28 cellular contexts compared by ENCODE assay signal in genomic region chr13:24678151-24678550, GRCh38. TPM values are rescaled to one million over a fixed set of nuclear protein-coding genes. Genes with fewer than 3 reads are reported as not detected.
"Had no signal": no experiment of that assay in that cellular context is flagged by ENCODE, and none has a peak within 500 bp of the region (broad histone marks: within the 10 kb centered on the region; RNA-seq: fewer than 3 reads in every experiment).

No MANE protein-coding gene starts in this region.

- H3K4me3 Mint-ChIP-seq: activated B cell treated with CpG ODN at 0.5 μM for 24 hours; activated CD4-positive, alpha-beta T cell treated with anti-CD3 and anti-CD28 coated beads for 36 hours; activated T-cell treated with anti-CD3 and anti-CD28 coated beads, Interleukin-2, amount 50 U/mL, for 24 hours; activated T-helper 17 cell treated with anti-CD3 and anti-CD28 coated beads, Interleukin-2, amount 50 U/mL, for 72 hours; naive thymus-derived CD4-positive, alpha-beta T cell; neural progenitor cell; stimulated activated memory B cell treated with anti-CD40 and anti-IgM and Interleukin-4, amounts not matched to agents 10 μg/mL and 1 μg/mL and 100 μg/mL, for 72 hours had no signal

- H2AFZ ChIP-seq: neural progenitor cell had no signal

- H3K9me3 Mint-ChIP-seq: activated B cell treated with CpG ODN at 0.5 μM for 24 hours; activated naive CD4-positive, alpha-beta T cell treated with anti-CD3 and anti-CD28 coated beads, Interleukin-2, amount 50 U/mL, for 72 hours; activated T-cell treated with anti-CD3 and anti-CD28 coated beads, Interleukin-2, amount 50 U/mL, for 24 hours; activated T-helper 17 cell treated with anti-CD3 and anti-CD28 coated beads, Interleukin-2, amount 50 U/mL, for 72 hours; neural progenitor cell had no signal

- H3K36me3 Mint-ChIP-seq: activated naive CD4-positive, alpha-beta T cell treated with anti-CD3 and anti-CD28 coated beads, Interleukin-2, amount 50 U/mL, for 72 hours; naive thymus-derived CD4-positive, alpha-beta T cell; neural progenitor cell; stimulated activated memory B cell treated with anti-CD40 and anti-IgM and Interleukin-4, amounts not matched to agents 10 μg/mL and 1 μg/mL and 100 μg/mL, for 72 hours had no signal

- H3K27ac Mint-ChIP-seq: activated B cell treated with CpG ODN at 0.5 μM for 24 hours; activated CD4-positive, alpha-beta T cell treated with anti-CD3 and anti-CD28 coated beads for 36 hours; activated naive CD4-positive, alpha-beta T cell treated with anti-CD3 and anti-CD28 coated beads, Interleukin-2, amount 50 U/mL, for 72 hours; activated T-cell treated with anti-CD3 and anti-CD28 coated beads, Interleukin-2, amount 50 U/mL, for 24 hours; activated T-helper 17 cell treated with anti-CD3 and anti-CD28 coated beads, Interleukin-2, amount 50 U/mL, for 72 hours; naive thymus-derived CD4-positive, alpha-beta T cell; neural progenitor cell; stimulated activated memory B cell treated with anti-CD40 and anti-IgM and Interleukin-4, amounts not matched to agents 10 μg/mL and 1 μg/mL and 100 μg/mL, for 72 hours had no signal

- ATAC-seq: activated CD4-positive, alpha-beta T cell treated with anti-CD3 and anti-CD28 coated beads for 36 hours; activated naive CD4-positive, alpha-beta T cell treated with anti-CD3 and anti-CD28 coated beads, Interleukin-2, amount 50 U/mL, for 72 hours; activated T-helper 17 cell treated with anti-CD3 and anti-CD28 coated beads, Interleukin-2, amount 50 U/mL, for 72 hours; left colon; naive thymus-derived CD4-positive, alpha-beta T cell; sciatic nerve; stimulated activated memory B cell treated with anti-CD40 and anti-IgM and Interleukin-4, amounts not matched to agents 10 μg/mL and 1 μg/mL and 100 μg/mL, for 72 hours had no signal

- DNase-seq: activated B cell treated with CpG ODN at 0.5 μM for 24 hours; activated CD4-positive, alpha-beta T cell treated with anti-CD3 and anti-CD28 coated beads for 36 hours; activated CD4-positive, alpha-beta T cell treated with anti-CD3 and anti-CD28 coated beads, Interleukin-2, amount 50 U/mL, for 4 hours; activated CD8-positive, alpha-beta memory T cell treated with anti-CD3 and anti-CD28 coated beads for 24 hours; activated CD8-positive, alpha-beta memory T cell treated with anti-CD3 and anti-CD28 coated beads, Interleukin-2, amount 50 U/mL, for 4 hours; activated T-cell treated with anti-CD3 and anti-CD28 coated beads, Interleukin-2, amount 50 U/mL, for 24 hours; brain microvascular endothelial cell; central memory CD4-positive, alpha-beta T cell; hypothalamus; left colon; mesenchymal stem cell; naive thymus-derived CD4-positive, alpha-beta T cell; stimulated activated CD4-positive, alpha-beta T cell treated with anti-CD3 and anti-CD28 coated beads, Interleukin-15, amount 100 ng/mL, for 24 hours; stomach; transverse colon; uterus had no signal

- H3K36me3 ChIP-seq: ascending aorta, brain microvascular endothelial cell, esophagus muscularis mucosa, neural progenitor cell, stomach, transverse colon, uterus had no signal

- H3K4me1 ChIP-seq: neural progenitor cell had no signal

- H3K27ac ChIP-seq: ascending aorta, brain microvascular endothelial cell, coronary artery, esophagus muscularis mucosa, neural progenitor cell, stomach, transverse colon, uterus had no signal

- H3K4me2 ChIP-seq: neural progenitor cell, smooth muscle cell had no signal

- H3K4me3 ChIP-seq: ascending aorta, coronary artery, esophagus muscularis mucosa, neural progenitor cell, smooth muscle cell, stomach, transverse colon, uterus had no signal

- H3K9me3 ChIP-seq: ascending aorta, esophagus muscularis mucosa, stomach, transverse colon, uterus had no signal

- H3K4me1 Mint-ChIP-seq: activated T-helper 17 cell treated with anti-CD3 and anti-CD28 coated beads, Interleukin-2, amount 50 U/mL, for 72 hours had no signal

RNA-seq across cellular contexts. Expression of gene ATP12A, which starts 2.1 kb away (rescaled TPM):
- total RNA-seq: activated B cell treated with CpG ODN at 0.5 μM for 24 hours, ascending aorta, esophagus muscularis mucosa, osteoblast, posterior vena cava, renal cortical epithelial cell, sciatic nerve, stomach, uterus had no signal
- polyA plus RNA-seq: naive thymus-derived CD4-positive, alpha-beta T cell had no signal
